8 cellular contexts compared by ENCODE assay signal in the genomic region with DNA sequence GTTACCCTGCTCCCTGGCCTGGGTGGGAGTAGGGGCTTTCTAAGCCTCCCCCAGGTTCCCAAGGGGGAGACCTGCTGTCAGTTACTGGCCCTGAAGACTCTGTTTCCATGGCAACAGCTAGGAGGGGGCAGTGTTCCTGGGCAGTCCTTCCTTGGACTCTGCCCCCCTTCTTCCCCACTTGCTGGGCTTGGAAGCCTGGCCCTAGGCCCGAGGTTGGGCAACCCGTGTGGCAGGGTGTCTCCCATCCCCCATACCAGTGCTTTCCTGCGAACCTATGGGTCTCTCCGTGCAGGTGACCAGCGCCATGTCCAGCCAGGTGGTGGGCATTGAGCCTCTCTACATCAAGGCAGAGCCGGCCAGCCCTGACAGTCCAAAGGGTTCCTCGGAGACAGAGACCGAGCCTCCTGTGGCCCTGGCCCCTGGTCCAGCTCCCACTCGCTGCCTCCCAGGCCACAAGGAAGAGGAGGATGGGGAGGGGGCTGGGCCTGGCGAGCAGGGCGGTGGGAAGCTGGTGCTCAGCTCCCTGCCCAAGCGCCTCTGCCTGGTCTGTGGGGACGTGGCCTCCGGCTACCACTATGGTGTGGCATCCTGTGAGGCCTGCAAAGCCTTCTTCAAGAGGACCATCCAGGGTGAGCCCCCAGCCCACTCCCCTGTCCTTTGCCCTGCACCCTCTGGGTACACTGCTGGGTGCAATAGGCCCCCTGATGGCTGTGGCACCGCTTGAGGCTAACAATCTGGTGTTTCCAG. TPM values are rescaled to one million over a fixed set of nuclear protein-coding genes. Genes with fewer than 3 reads are reported as not detected.
A peak's percentile ranks its signal among the peaks of the same experiment; 100 is the strongest.
DNase-seq lines count a peak whose midpoint lies in the region; ATAC-seq and TF ChIP-seq lines count a peak whose summit lies in the region.

No MANE protein-coding gene starts in this region.

- no peak overlapping the region for H3K56ac ChIP-seq in IMR-90 (ENCODE audit: extremely low read depth, insufficient read depth, low read length)

- H3K14ac ChIP-seq in IMR-90 (replicated peaks; ENCODE audit: low read depth, low read length): no peak overlapping the region

- H3K4me1 ChIP-seq in A673 (ENCODE audit: insufficient read depth, low read length, poor library complexity, severe bottlenecking): peaks cover 12% of the 10 kb centered on the region
- H3K4me1 ChIP-seq in IMR-90 (ENCODE audit: control insufficient read depth, insufficient read depth, low read length): peaks cover 9% of the 10 kb centered on the region; the same call in 1 of the 2 replicates
- peaks cover 24% of the 10 kb centered on the region for H3K4me1 ChIP-seq in mucosa of descending colon (ENCODE audit: low read depth)

- dilution Hi-C loops in IMR-90 (cut with HindIII; ENCODE audit: low sequenced_read_pairs, unreplicated experiment): no loop called here

- TF ChIP-seq RAD21 in IMR-90 (IDR thresholded peaks at IDR 0.05; ENCODE audit: low read length): no peak

- H3K4ac ChIP-seq in IMR-90 (ENCODE audit: low read depth, low read length): no peak overlapping the region

- no peaks in the 10 kb centered on the region for H3K9me3 ChIP-seq in A673 (ENCODE audit: low read depth, low read length, poor library complexity, severe bottlenecking)
- H3K9me3 ChIP-seq in IMR-90 (ENCODE audit: control insufficient read depth, insufficient read depth, low read length): no peaks in the 10 kb centered on the region
- no peaks in the 10 kb centered on the region for H3K9me3 ChIP-seq in mucosa of descending colon

- no peak overlapping the region for H3K18ac ChIP-seq in IMR-90 (ENCODE audit: low read depth, low read length)

- H3K27me3 ChIP-seq in A673 (replicated peaks; ENCODE audit: insufficient read depth, low read depth, low read length, poor library complexity): no peaks in the 10 kb centered on the region
- no peaks in the 10 kb centered on the region for H3K27me3 ChIP-seq in IMR-90 (ENCODE audit: control insufficient read depth, insufficient read depth, low read length)

- TF ChIP-seq POLR2A in IMR-90 (IDR thresholded peaks at IDR 0.05; ENCODE audit: low read depth, low read length) (no peak), erythroblast (IDR thresholded peaks at IDR 0.05; ENCODE audit: low read length) (no peak)

- peaks cover 19 to 30% of the 10 kb centered on the region in 2 experiments for H3K79me1 ChIP-seq in IMR-90 (ENCODE audit: low read depth in 1 of 2, low read length in 2 of 2)

- 13% methylated on average over 3 of the region's 15 CpGs; no CpG with 5 or more reads in 1 of the 2 experiments for WGBS in IMR-90 (ENCODE audit: extremely low coverage in 2 of 2, insufficient read length in 1 of 2), 2 experiments

- H2AFZ ChIP-seq in IMR-90 (replicated peaks; ENCODE audit: low read length, poor library complexity): no peak overlapping the region

- no peak overlapping the region for H3K9ac ChIP-seq in IMR-90 (ENCODE audit: low read depth, low read length)

- POLR2A ChIA-PET in A673 (lab: Charles Lee; ENCODE audit: low non-redundant PET): no interaction called here
- POLR2A ChIA-PET in IMR-90 (lab: Charles Lee; ENCODE audit: unreplicated experiment): interaction anchor here (0.6 kb wide), 1 partner anchor 40 kb away, joined by 5 read pairs; no protein-coding TSS in a partner anchor

- no peak overlapping the region; a peak in 2 of 4 replicates for H4K8ac ChIP-seq in IMR-90 (ENCODE audit: low read depth in 2 of 2, low read length in 2 of 2)

- in situ Hi-C loops in IMR-90 (cut with MboI; ENCODE audit: low sequenced_read_pairs): no loop called here

- H4K91ac ChIP-seq in IMR-90 (ENCODE audit: insufficient read depth, low read depth, low read length): no peak overlapping the region

- ATAC-seq in IMR-90 (ENCODE audit: low read depth) (no peak), mucosa of descending colon (no peak), HG02840 (IDR thresholded peaks at IDR 0.05; ENCODE audit: low FRiP score, unreplicated experiment) (no peak)

- no TSS peak for BruUV-seq in A673 (replicated peaks; lab: Mats Ljungman, UMichigan)
- BruUV-seq in IMR-90 (replicated peaks; lab: Mats Ljungman, UMichigan): no TSS peak

- TF ChIP-seq CTCF in A673 (conservative IDR thresholded peaks at IDR 0.05; ENCODE audit: low read depth, low read length): no peak
- no peak for TF ChIP-seq CTCF in IMR-90 (conservative IDR thresholded peaks at IDR 0.05; ENCODE audit: low read depth, low read length)
- no peak for TF ChIP-seq CTCF in mucosa of descending colon (IDR thresholded peaks at IDR 0.05)

- H4K20me1 ChIP-seq in IMR-90 (ENCODE audit: insufficient read depth, low read length): peaks cover 7% of the 10 kb centered on the region

- no peak overlapping the region for H2BK15ac ChIP-seq in IMR-90 (ENCODE audit: low read depth, low read length)

- CTCF ChIA-PET in A673 (lab: Charles Lee) (no interaction called here), IMR-90 (lab: Yijun Ruan, JAX) (no interaction called here)

- H3K23ac ChIP-seq in IMR-90 (ENCODE audit: low read depth, low read length): peak overlapping the region; percentile 20; the same call in 1 of the 2 replicates

- H2BK120ac ChIP-seq in IMR-90 (ENCODE audit: low read depth, low read length): no peak overlapping the region

- no peak overlapping the region for H2AK5ac ChIP-seq in IMR-90 (ENCODE audit: low read depth, low read length)

- H3K4me3 ChIP-seq in A673 (ENCODE audit: low read depth, low read length, poor library complexity, severe bottlenecking) (peak overlapping the region; percentile 83), IMR-90 (ENCODE audit: insufficient read depth, low read depth, low read length) (no peak overlapping the region), mucosa of descending colon (peak overlapping the region; percentile 78)

- peak overlapping the region; percentile 90; the same call in 1 of the 2 replicates for H3K4me2 ChIP-seq in IMR-90 (ENCODE audit: low read depth, low read length)

- intact Hi-C loops in A673 (cut with micrococcal nuclease; ENCODE audit: unreplicated experiment) (no loop called here), IMR-90 (cut with micrococcal nuclease) (loop anchor here (1.0 to 10.0 kb wide), 2 partner anchors 48 to 302 kb away; no protein-coding TSS in a partner anchor), mucosa of descending colon (cut with DNase I, micrococcal nuclease) (loop anchor here in 1 of 2 donors (10.0 kb wide), 1 partner anchor 102 kb away; the partner anchor contains the start of gene FERMT3)

- H3K27ac ChIP-seq in A673 (ENCODE audit: low read depth, low read length, poor library complexity, severe bottlenecking): peak overlapping the region; percentile 84
- no peak overlapping the region for H3K27ac ChIP-seq in IMR-90 (ENCODE audit: insufficient read depth, low read length)
- peak overlapping the region; percentile 42 for H3K27ac ChIP-seq in cingulate gyrus (ENCODE audit: low read depth, low read length)

- peaks cover 4% of the 10 kb centered on the region for H3K36me3 ChIP-seq in A673 (ENCODE audit: insufficient read depth, low read length, poor library complexity, severe bottlenecking)
- H3K36me3 ChIP-seq in IMR-90 (ENCODE audit: control insufficient read depth, insufficient read depth, low read length): no peaks in the 10 kb centered on the region
- H3K36me3 ChIP-seq in mucosa of descending colon (ENCODE audit: low read depth): no peaks in the 10 kb centered on the region

- H2BK5ac ChIP-seq in IMR-90 (ENCODE audit: low read depth, low read length, poor library complexity, severe bottlenecking): no peak overlapping the region

- H4K5ac ChIP-seq in IMR-90 (ENCODE audit: low read depth, low read length): no peak overlapping the region

- no peaks in the 10 kb centered on the region for H3K9me1 ChIP-seq in IMR-90 (ENCODE audit: insufficient read depth, low read length)

- DNase-seq in A673 (ENCODE audit: low spot score) (no peak), IMR-90 (no peak), mucosa of descending colon (peak; percentile 56 to 76 (median 63)), AML-193 (lab: John Stamatoyannopoulos, UW) (no peak), GM19240 (ENCODE audit: insufficient read length, low spot score) (no peak), erythroblast (lab: John Stamatoyannopoulos, UW) (no peak)

- H2AK9ac ChIP-seq in IMR-90 (replicated peaks; ENCODE audit: low read depth, low read length, poor library complexity): peak overlapping the region; percentile 83

- H2BK20ac ChIP-seq in IMR-90 (ENCODE audit: low read depth, low read length): no peak overlapping the region

TF ChIP-seq in IMR-90, 13 proteins besides CTCF, POLR2A, EP300 and RAD21 (continues in another document):
- TF ChIP-seq NFE2L2 (IDR thresholded peaks at IDR 0.05; ENCODE audit: low read depth, low read length): no peak
- no peak for TF ChIP-seq RCOR1 (IDR thresholded peaks at IDR 0.05; ENCODE audit: insufficient replicate concordance, low read length)

RNA-seq across cellular contexts. Expression of gene ESRRA, which starts 1.7 kb away (rescaled TPM):
- total RNA-seq in A673 (2021) (56.2 and 63.8 TPM in 2 replicates), IMR-90 (2012; rRNA removed) (10.2 and 10.3 TPM in 2 replicates), mucosa of descending colon (100 to 1,000 TPM; 126 to 204 (median 183) TPM)
- polyA plus RNA-seq in IMR-90 (2012; rRNA removed): 15.0 and 15.8 TPM in 2 replicates
- 18.8 and 20.4 TPM in 2 replicates for polyA plus RNA-seq in IMR-90 (2012; cell fraction: cytosol; rRNA removed)
- polyA plus RNA-seq in IMR-90 (2012; cell fraction: nucleus; rRNA removed; ENCODE audit: low replicate concordance): 16.3 and 44.0 TPM in 2 replicates

RNA-seq across cellular contexts. Expression of gene CATSPERZ, which starts 6.9 kb away (rescaled TPM):
- total RNA-seq in A673 (2021): 1.4 TPM in 1 of 2 replicates, not detected in the other
- not detected in 2 replicates for total RNA-seq in IMR-90 (2012; rRNA removed)
- polyA plus RNA-seq in IMR-90 (2012; rRNA removed): not detected in 2 replicates
- 0.40 TPM in 1 of 2 replicates, not detected in the other for polyA plus RNA-seq in IMR-90 (2012; cell fraction: cytosol; rRNA removed)
- 0.34 TPM in 1 of 2 replicates, not detected in the other for polyA plus RNA-seq in IMR-90 (2012; cell fraction: nucleus; rRNA removed; ENCODE audit: low replicate concordance)
- total RNA-seq in mucosa of descending colon: not detected

RNA-seq across cellular contexts. Expression of gene TRMT112, which starts 10.3 kb away (rescaled TPM):
- total RNA-seq in A673 (2021) (254 and 270 TPM in 2 replicates), IMR-90 (2012; rRNA removed) (202 and 206 TPM in 2 replicates), mucosa of descending colon (100 to 1,000 TPM in 1 of 3 donors, 10 to 100 TPM in 2; 48.5 to 122 (median 63.5) TPM)
- polyA plus RNA-seq in IMR-90 (2012; rRNA removed): 173 and 206 TPM in 2 replicates
- 669 and 1,019 TPM in 2 replicates for polyA plus RNA-seq in IMR-90 (2012; cell fraction: cytosol; rRNA removed)
- polyA plus RNA-seq in IMR-90 (2012; cell fraction: nucleus; rRNA removed; ENCODE audit: low replicate concordance): 158 and 162 TPM in 2 replicates

RNA-seq across cellular contexts. Expression of gene PRDX5, which starts 10.9 kb away (rescaled TPM):
- total RNA-seq in A673 (2021) (206 and 221 TPM in 2 replicates), IMR-90 (2012; rRNA removed) (120 and 160 TPM in 2 replicates), mucosa of descending colon (100 to 1,000 TPM; 159 to 512 (median 353) TPM)
- 292 and 332 TPM in 2 replicates for polyA plus RNA-seq in IMR-90 (2012; rRNA removed)
- 766 and 775 TPM in 2 replicates for polyA plus RNA-seq in IMR-90 (2012; cell fraction: cytosol; rRNA removed)
- polyA plus RNA-seq in IMR-90 (2012; cell fraction: nucleus; rRNA removed; ENCODE audit: low replicate concordance): 159 and 265 TPM in 2 replicates

RNA-seq across cellular contexts. Expression of gene KCNK4, which starts 15.9 kb away (rescaled TPM):
- total RNA-seq in A673 (2021) (0.26 TPM in 1 of 2 replicates, not detected in the other), IMR-90 (2012; rRNA removed) (not detected in 2 replicates), mucosa of descending colon (not detected)
- not detected in 2 replicates for polyA plus RNA-seq in IMR-90 (2012; rRNA removed)
- 0.05 TPM in 1 of 2 replicates, not detected in the other for polyA plus RNA-seq in IMR-90 (2012; cell fraction: cytosol; rRNA removed)
- polyA plus RNA-seq in IMR-90 (2012; cell fraction: nucleus; rRNA removed; ENCODE audit: low replicate concordance): 0.22 and 0.38 TPM in 2 replicates

Comparison
In these comparisons a context has a peak if more than half of its experiments do, and no peak if none do; other contexts are left out.
1. DNase-seq: peak in mucosa of descending colon (3 of 3); none in A673 (single experiment), IMR-90 (single experiment), AML-193 (0 of 2), GM19240 (single experiment) and erythroblast (0 of 2).